8 cellular contexts compared by ENCODE assay signal in the genomic region with DNA sequence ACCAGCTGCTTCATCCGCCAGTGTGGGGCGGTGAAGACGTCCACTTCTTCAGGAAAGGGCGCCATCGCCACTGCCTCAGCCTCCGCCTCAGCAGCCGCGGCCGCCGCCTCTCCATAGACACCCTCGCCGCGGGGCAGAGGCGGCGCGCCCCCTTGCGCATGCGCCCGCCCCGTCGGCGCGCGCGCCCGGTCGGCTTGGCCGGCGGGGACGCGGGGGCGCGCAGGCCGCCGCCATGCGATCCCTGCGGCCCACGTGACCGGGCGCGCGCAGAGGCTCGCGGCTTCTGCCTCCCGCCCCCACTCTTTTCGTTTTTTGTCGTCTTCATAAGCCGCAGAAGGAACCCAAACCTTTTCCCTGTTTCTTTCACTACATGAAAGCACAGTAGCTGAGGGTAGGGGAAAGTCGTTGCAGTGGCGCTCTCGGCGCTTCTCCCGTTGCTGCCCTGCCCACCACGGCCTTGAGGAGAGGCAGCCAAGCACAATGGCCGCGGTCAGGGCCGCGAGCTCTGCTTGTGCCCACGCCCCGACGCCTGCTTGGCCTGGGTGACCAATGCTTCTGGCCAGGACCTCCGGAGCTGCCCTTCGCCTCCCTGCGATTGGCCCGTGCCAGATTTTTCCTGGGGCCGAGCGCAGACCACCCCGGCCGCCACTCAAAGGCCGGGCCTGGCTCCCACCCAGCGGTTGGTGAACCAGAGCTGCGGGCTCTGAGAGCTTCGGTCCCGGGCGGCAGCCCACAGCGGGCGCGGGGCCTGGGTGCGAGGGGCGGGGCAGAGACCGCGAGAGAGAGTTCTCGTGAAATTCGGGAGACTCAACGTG. TPM values are rescaled to one million over a fixed set of nuclear protein-coding genes. Genes with fewer than 3 reads are reported as not detected.
DNase-seq lines count a peak whose midpoint lies in the region; ATAC-seq and TF ChIP-seq lines count a peak whose summit lies in the region.

A gene with protein sequence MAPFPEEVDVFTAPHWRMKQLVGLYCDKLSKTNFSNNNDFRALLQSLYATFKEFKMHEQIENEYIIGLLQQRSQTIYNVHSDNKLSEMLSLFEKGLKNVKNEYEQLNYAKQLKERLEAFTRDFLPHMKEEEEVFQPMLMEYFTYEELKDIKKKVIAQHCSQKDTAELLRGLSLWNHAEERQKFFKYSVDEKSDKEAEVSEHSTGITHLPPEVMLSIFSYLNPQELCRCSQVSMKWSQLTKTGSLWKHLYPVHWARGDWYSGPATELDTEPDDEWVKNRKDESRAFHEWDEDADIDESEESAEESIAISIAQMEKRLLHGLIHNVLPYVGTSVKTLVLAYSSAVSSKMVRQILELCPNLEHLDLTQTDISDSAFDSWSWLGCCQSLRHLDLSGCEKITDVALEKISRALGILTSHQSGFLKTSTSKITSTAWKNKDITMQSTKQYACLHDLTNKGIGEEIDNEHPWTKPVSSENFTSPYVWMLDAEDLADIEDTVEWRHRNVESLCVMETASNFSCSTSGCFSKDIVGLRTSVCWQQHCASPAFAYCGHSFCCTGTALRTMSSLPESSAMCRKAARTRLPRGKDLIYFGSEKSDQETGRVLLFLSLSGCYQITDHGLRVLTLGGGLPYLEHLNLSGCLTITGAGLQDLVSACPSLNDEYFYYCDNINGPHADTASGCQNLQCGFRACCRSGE (minus strand): TSS at position 135 of the 815 bp plus-strand sequence. CDS start 70 bp downstream, at position 65.

- peak in 1 of 6 experiments; percentile 22 for TF ChIP-seq CTCF in Peyer's patch (IDR thresholded peaks at IDR 0.05)
- no peak for TF ChIP-seq CTCF in fibroblast of mammary gland (conservative IDR thresholded peaks at IDR 0.05; ENCODE audit: control insufficient read depth, insufficient read depth, low read depth, low read length)

- ATAC-seq in GM21576 (IDR thresholded peaks at IDR 0.05; ENCODE audit: unreplicated experiment), result peak; percentile 61
- ATAC-seq in natural killer cell treated with Interleukin-12 subunit alpha and Interleukin-12 subunit beta and Interleukin-15 and Interleukin-18, amount 100 ng/mL, for 72 hours, result peak; percentile 89 to 90
- ATAC-seq in stimulated activated naive CD8-positive, alpha-beta T cell treated with anti-CD3 and anti-CD28 coated beads, Interleukin-15, Interleukin-2, amounts not matched to agents 100 U/mL and 50 U/mL, for 24 hours, result peak; percentile 75

- H3K9me3 Mint-ChIP-seq in IgD-negative memory B cell, result no peaks in the 10 kb centered on the region
- H3K9me3 Mint-ChIP-seq in natural killer cell treated with Interleukin-12 subunit alpha and Interleukin-12 subunit beta and Interleukin-15 and Interleukin-18, amount 100 ng/mL, for 72 hours, result no peaks in the 10 kb centered on the region

- H3K27ac Mint-ChIP-seq in IgD-negative memory B cell, result peak within 1 kb of the TSS; percentile 88 to 99 (median 98)
- H3K27ac Mint-ChIP-seq in natural killer cell treated with Interleukin-12 subunit alpha and Interleukin-12 subunit beta and Interleukin-15 and Interleukin-18, amount 100 ng/mL, for 72 hours, result peak within 1 kb of the TSS; percentile 85 to 94

- H3K9me3 ChIP-seq in Peyer's patch, result no peaks in the 10 kb centered on the region

- H3K4me3 ChIP-seq in Peyer's patch, result peak within 1 kb of the TSS; percentile 80 to 97 (median 91)
- peak within 1 kb of the TSS; percentile 70 for H3K4me3 ChIP-seq in fibroblast of mammary gland (ENCODE audit: control insufficient read depth, low read depth, low read length)

- no peaks in the 10 kb centered on the region for H3K36me3 ChIP-seq in Peyer's patch

- H3K27ac ChIP-seq in Peyer's patch, result peak within 1 kb of the TSS; percentile 91 to 99 (median 97)

- peaks cover 1% of the 10 kb centered on the region for H3K36me3 Mint-ChIP-seq in IgD-negative memory B cell
- no peaks in the 10 kb centered on the region for H3K36me3 Mint-ChIP-seq in natural killer cell treated with Interleukin-12 subunit alpha and Interleukin-12 subunit beta and Interleukin-15 and Interleukin-18, amount 100 ng/mL, for 72 hours

- H3K27me3 Mint-ChIP-seq in IgD-negative memory B cell, result no peaks in the 10 kb centered on the region
- H3K27me3 Mint-ChIP-seq in natural killer cell treated with Interleukin-12 subunit alpha and Interleukin-12 subunit beta and Interleukin-15 and Interleukin-18, amount 100 ng/mL, for 72 hours, result no peaks in the 10 kb centered on the region

- DNase-seq in DMS53 treated with DMSO at 0.1 percent for 48 hours (lab: John Stamatoyannopoulos, UW; ENCODE audit: unreplicated experiment), result peak; percentile 91
- DNase-seq in Peyer's patch, result peak; percentile 74 to 90 (median 88)
- peak; percentile 52 to 79 for DNase-seq in activated T-helper 1 cell treated with anti-CD3 and anti-CD28 coated beads, Interleukin-2, amount 50 U/mL, for 16 hours (ENCODE audit: low read depth in 1 of 2, low spot score in 1 of 2)
- peak; percentile 76 for DNase-seq in fibroblast of mammary gland (ENCODE audit: low read depth)
- peak; percentile 91 for DNase-seq in natural killer cell treated with Interleukin-12 subunit alpha and Interleukin-12 subunit beta and Interleukin-15 and Interleukin-18, amount 100 ng/mL, for 72 hours (ENCODE audit: low spot score)
- DNase-seq in stimulated activated naive CD8-positive, alpha-beta T cell treated with anti-CD3 and anti-CD28 coated beads, Interleukin-15, Interleukin-2, amounts not matched to agents 100 U/mL and 50 U/mL, for 24 hours, result peak; percentile 85

- H3K27me3 ChIP-seq in Peyer's patch, result no peaks in the 10 kb centered on the region

- H3K4me1 Mint-ChIP-seq in IgD-negative memory B cell, result peaks cover 21 to 28% (median 23%) of the 10 kb centered on the region in 3 donors
- H3K4me1 Mint-ChIP-seq in natural killer cell treated with Interleukin-12 subunit alpha and Interleukin-12 subunit beta and Interleukin-15 and Interleukin-18, amount 100 ng/mL, for 72 hours (ENCODE audit: low read depth in 2 of 2), result peaks cover 51 to 59% of the 10 kb centered on the region in 2 donors

- H3K4me1 ChIP-seq in Peyer's patch, result peaks cover 4 to 31% (median 13%) of the 10 kb centered on the region in 4 donors

- TF ChIP-seq POLR2A in Peyer's patch (IDR thresholded peaks at IDR 0.05), result peak; percentile 82 to 89

- H3K4me3 Mint-ChIP-seq in IgD-negative memory B cell, result peak within 1 kb of the TSS; percentile 95 to 98 (median 97)
- H3K4me3 Mint-ChIP-seq in natural killer cell treated with Interleukin-12 subunit alpha and Interleukin-12 subunit beta and Interleukin-15 and Interleukin-18, amount 100 ng/mL, for 72 hours, result peak within 1 kb of the TSS; percentile 94

RNA-seq across cellular contexts. Expression of the gene that starts here (rescaled TPM):
- polyA plus RNA-seq in IgD-negative memory B cell, result 53.0 TPM
- total RNA-seq in Peyer's patch, result 100 to 1,000 TPM in 2 of 4 donors, 10 to 100 TPM in 2; 58.7 to 104 (median 99.4) TPM
- total RNA-seq in natural killer cell treated with Interleukin-12 subunit alpha and Interleukin-12 subunit beta and Interleukin-15 and Interleukin-18, amount 100 ng/mL, for 72 hours, result 10 to 100 TPM; 50.5 to 73.9 TPM

Comparison
In these comparisons a context has a peak if more than half of its experiments do, and no peak if none do; other contexts are left out.
1. Peak in every context shown above with its lines: DNase-seq, ATAC-seq, H3K4me3 ChIP-seq and H3K27ac ChIP-seq.